8 cellular contexts compared by ENCODE assay signal in genomic region chr10:49761789-49762565, GRCh38. TPM values are rescaled to one million over a fixed set of nuclear protein-coding genes. Genes with fewer than 3 reads are reported as not detected.
DNase-seq lines count a peak whose midpoint lies in the region; ATAC-seq and TF ChIP-seq lines count a peak whose summit lies in the region.

Gene OGDHL, minus strand, starts transcription at chr10:49762323. Its CDS starts 3,731 bp downstream, at chr10:49758592.

- no peaks in the 10 kb centered on the region for H3K79me2 ChIP-seq in neural cell (replicated peaks; ENCODE audit: insufficient read depth, low read length)

- H3K27ac Mint-ChIP-seq in activated T-helper 17 cell treated with anti-CD3 and anti-CD28 coated beads, Interleukin-2, amount 50 U/mL, for 72 hours: no peak within 1 kb of the TSS

- H3K9me3 Mint-ChIP-seq in activated T-helper 17 cell treated with anti-CD3 and anti-CD28 coated beads, Interleukin-2, amount 50 U/mL, for 72 hours: no peaks in the 10 kb centered on the region

- DNase-seq in activated effector memory CD4-positive, alpha-beta T cell treated with anti-CD3 and anti-CD28 coated beads, Interleukin-2, amount 50 U/mL, for 16 hours: peak; percentile 73
- no peak for DNase-seq in activated effector memory CD4-positive, alpha-beta T cell treated with Interleukin-2 at 50 U/mL for 16 hours
- DNase-seq in NCI-H226: peak; percentile 27
- DNase-seq in fibroblast of the aortic adventitia (ENCODE audit: low read depth): peak; percentile 27
- peak in 1 of 2 donors; percentile 20 for DNase-seq in tibial artery

- TF ChIP-seq EP300 in neural cell (conservative IDR thresholded peaks at IDR 0.05; ENCODE audit: poor library complexity, severe bottlenecking): no peak

- TF ChIP-seq CTCF in fibroblast of the aortic adventitia (IDR thresholded peaks at IDR 0.05; ENCODE audit: insufficient read depth, low read length): no peak
- TF ChIP-seq CTCF in neural cell (IDR thresholded peaks at IDR 0.05; ENCODE audit: poor library complexity, severe bottlenecking): no peak
- TF ChIP-seq CTCF in tibial artery (IDR thresholded peaks at IDR 0.05): no peak

- H3K4me1 ChIP-seq in tibial artery: peaks cover 0 to 11% (median 7%) of the 10 kb centered on the region in 4 donors

- H3K27ac ChIP-seq in neural cell (ENCODE audit: low read length) (no peak within 1 kb of the TSS), tibial artery (no peak within 1 kb of the TSS)

- H3K27me3 Mint-ChIP-seq in activated T-helper 17 cell treated with anti-CD3 and anti-CD28 coated beads, Interleukin-2, amount 50 U/mL, for 72 hours: peaks cover 26% of the 10 kb centered on the region

- peak within 1 kb of the TSS; percentile 58 for H3K4me2 ChIP-seq in neural cell (ENCODE audit: low read length)

- H3K36me3 Mint-ChIP-seq in activated T-helper 17 cell treated with anti-CD3 and anti-CD28 coated beads, Interleukin-2, amount 50 U/mL, for 72 hours (ENCODE audit: low read depth): no peaks in the 10 kb centered on the region

- intact Hi-C loops in tibial artery (cut with DNase I; ENCODE audit: low total_unique reads): no loop called here

- H3K27me3 ChIP-seq in neural cell (ENCODE audit: insufficient read depth, low read depth, low read length): peaks cover 21% of the 10 kb centered on the region
- peaks cover 0 to 64% of the 10 kb centered on the region in 2 donors for H3K27me3 ChIP-seq in tibial artery

- no peaks in the 10 kb centered on the region for H3F3A ChIP-seq in neural cell (ENCODE audit: insufficient read depth, low read length, poor library complexity, severe bottlenecking)

- H2AFZ ChIP-seq in neural cell (ENCODE audit: low read depth, low read length): peak within 1 kb of the TSS; percentile 88

- H3K9me3 ChIP-seq in neural cell (ENCODE audit: low read length) (peaks cover 8% of the 10 kb centered on the region), tibial artery (peaks cover 0 to 6% (median 4%) of the 10 kb centered on the region in 3 donors)

- H3K9ac ChIP-seq in neural cell (ENCODE audit: low read length): peak within 1 kb of the TSS; percentile 82

- H3K4me1 Mint-ChIP-seq in activated T-helper 17 cell treated with anti-CD3 and anti-CD28 coated beads, Interleukin-2, amount 50 U/mL, for 72 hours: no peaks in the 10 kb centered on the region

- no peaks in the 10 kb centered on the region for H4K20me1 ChIP-seq in neural cell (ENCODE audit: insufficient read depth)

- ATAC-seq in HG02943 (IDR thresholded peaks at IDR 0.05; ENCODE audit: low read depth, unreplicated experiment): peak; percentile 73
- peak; percentile 47 for ATAC-seq in activated T-helper 17 cell treated with anti-CD3 and anti-CD28 coated beads, Interleukin-2, amount 50 U/mL, for 72 hours (replicated peaks)

- TF ChIP-seq RAD21 in neural cell (conservative IDR thresholded peaks at IDR 0.05): no peak

- H3K4me3 ChIP-seq in fibroblast of the aortic adventitia (ENCODE audit: low read depth, low read length) (peak within 1 kb of the TSS; percentile 62), neural cell (ENCODE audit: low read length) (peak within 1 kb of the TSS; percentile 92), tibial artery (peak within 1 kb of the TSS; percentile 34 to 48)

- peak within 1 kb of the TSS; percentile 60 for H3K4me3 Mint-ChIP-seq in activated T-helper 17 cell treated with anti-CD3 and anti-CD28 coated beads, Interleukin-2, amount 50 U/mL, for 72 hours

- no peaks in the 10 kb centered on the region for H3K9me2 ChIP-seq in neural cell (ENCODE audit: insufficient read depth, low read length)

- H3K36me3 ChIP-seq in neural cell (ENCODE audit: insufficient read depth, low read length) (no peaks in the 10 kb centered on the region), tibial artery (no peaks in the 10 kb centered on the region)

TF ChIP-seq in neural cell, 6 proteins besides CTCF, POLR2A, EP300 and RAD21:
- TF ChIP-seq, protein P1, sequence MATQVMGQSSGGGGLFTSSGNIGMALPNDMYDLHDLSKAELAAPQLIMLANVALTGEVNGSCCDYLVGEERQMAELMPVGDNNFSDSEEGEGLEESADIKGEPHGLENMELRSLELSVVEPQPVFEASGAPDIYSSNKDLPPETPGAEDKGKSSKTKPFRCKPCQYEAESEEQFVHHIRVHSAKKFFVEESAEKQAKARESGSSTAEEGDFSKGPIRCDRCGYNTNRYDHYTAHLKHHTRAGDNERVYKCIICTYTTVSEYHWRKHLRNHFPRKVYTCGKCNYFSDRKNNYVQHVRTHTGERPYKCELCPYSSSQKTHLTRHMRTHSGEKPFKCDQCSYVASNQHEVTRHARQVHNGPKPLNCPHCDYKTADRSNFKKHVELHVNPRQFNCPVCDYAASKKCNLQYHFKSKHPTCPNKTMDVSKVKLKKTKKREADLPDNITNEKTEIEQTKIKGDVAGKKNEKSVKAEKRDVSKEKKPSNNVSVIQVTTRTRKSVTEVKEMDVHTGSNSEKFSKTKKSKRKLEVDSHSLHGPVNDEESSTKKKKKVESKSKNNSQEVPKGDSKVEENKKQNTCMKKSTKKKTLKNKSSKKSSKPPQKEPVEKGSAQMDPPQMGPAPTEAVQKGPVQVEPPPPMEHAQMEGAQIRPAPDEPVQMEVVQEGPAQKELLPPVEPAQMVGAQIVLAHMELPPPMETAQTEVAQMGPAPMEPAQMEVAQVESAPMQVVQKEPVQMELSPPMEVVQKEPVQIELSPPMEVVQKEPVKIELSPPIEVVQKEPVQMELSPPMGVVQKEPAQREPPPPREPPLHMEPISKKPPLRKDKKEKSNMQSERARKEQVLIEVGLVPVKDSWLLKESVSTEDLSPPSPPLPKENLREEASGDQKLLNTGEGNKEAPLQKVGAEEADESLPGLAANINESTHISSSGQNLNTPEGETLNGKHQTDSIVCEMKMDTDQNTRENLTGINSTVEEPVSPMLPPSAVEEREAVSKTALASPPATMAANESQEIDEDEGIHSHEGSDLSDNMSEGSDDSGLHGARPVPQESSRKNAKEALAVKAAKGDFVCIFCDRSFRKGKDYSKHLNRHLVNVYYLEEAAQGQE (IDR thresholded peaks at IDR 0.05; ENCODE audit: borderline replicate concordance): peak; percentile 96
- no peak for TF ChIP-seq EZH2 (IDR thresholded peaks at IDR 0.05; ENCODE audit: borderline replicate concordance, insufficient read depth, low read length, poor library complexity, severe bottlenecking)
- peak; percentile 32 for TF ChIP-seq MXI1 (conservative IDR thresholded peaks at IDR 0.05; ENCODE audit: poor library complexity, severe bottlenecking)
- no peak for TF ChIP-seq TAF1 (IDR thresholded peaks at IDR 0.05; ENCODE audit: low read depth)
- TF ChIP-seq SMC3 (conservative IDR thresholded peaks at IDR 0.05; ENCODE audit: poor library complexity): no peak
- peak; percentile 45 for TF ChIP-seq POLR2AphosphoS5 (IDR thresholded peaks at IDR 0.05)

RNA-seq across cellular contexts. Expression of gene OGDHL, which starts in this region (rescaled TPM):
- total RNA-seq in activated T-helper 17 cell treated with anti-CD3 and anti-CD28 coated beads, Interleukin-2, amount 50 U/mL, for 72 hours: 1 to 10 TPM in 1 of 2 donors, under 1 TPM in 1; 0.21 to 1.6 TPM
- total RNA-seq in fibroblast of the aortic adventitia (ENCODE audit: low replicate concordance): under 0.01 and 0.57 TPM in 2 replicates
- 40.7 and 46.7 TPM in 2 replicates for polyA plus RNA-seq in neural cell
- 15.5 and 18.5 TPM in 2 replicates for polyA minus RNA-seq in neural cell

Comparison
In these comparisons a context has a peak if more than half of its experiments do, and no peak if none do; other contexts are left out.
1. Peak in DNase-seq and H3K4me3 ChIP-seq in fibroblast of the aortic adventitia; RNA of the gene not detected or under 1 TPM.
2. H3K4me3 ChIP-seq: peak in every context shown above with its lines; median percentile 92 in neural cell; 62 in fibroblast of the aortic adventitia; 41 in tibial artery.